ENCODE assay signal across 8 cellular contexts in the genomic region with DNA sequence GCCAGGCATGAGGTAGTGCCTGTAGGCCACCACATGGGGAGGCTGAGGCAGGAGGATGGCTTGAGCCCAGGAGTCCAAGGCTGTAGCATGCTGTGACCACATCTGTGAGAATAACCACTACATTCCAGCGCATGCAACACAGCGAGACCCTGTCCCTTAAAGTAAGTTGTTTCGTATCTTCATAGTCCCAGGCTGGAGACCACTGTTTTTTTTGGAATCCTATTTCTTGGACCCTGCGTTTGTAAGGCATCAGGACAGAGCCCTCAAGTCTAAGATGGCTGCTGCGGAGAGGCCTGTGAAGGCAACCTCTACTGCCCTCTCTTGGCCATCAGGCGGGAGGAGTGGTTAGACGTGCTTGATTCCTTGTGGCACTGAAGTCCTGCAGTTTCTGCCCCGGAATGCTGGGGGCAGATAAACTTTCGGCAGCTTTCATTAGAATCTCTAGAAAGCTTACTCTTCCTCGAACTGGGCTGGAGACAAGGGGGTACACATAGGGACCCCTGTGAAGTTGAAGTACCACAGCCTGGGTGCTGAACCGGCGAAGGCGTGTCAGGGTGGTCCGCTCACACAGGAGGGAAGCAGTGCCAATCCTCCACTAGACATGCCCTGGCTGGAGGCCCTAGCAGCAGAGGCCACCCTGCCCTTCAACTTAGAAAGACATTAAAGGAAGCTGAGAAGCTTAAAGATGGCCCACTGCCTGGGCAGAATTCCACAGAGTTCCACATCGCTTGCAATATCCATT. TPM values are rescaled to one million over a fixed set of nuclear protein-coding genes. Genes with fewer than 3 reads are reported as not detected.
DNase-seq lines count a peak whose midpoint lies in the region; ATAC-seq and TF ChIP-seq lines count a peak whose summit lies in the region.

No MANE protein-coding gene starts in this region.

- peak; percentile 56 for TF ChIP-seq CTCF in LNCAP (IDR thresholded peaks at IDR 0.05)
- TF ChIP-seq CTCF in WTC11 (IDR thresholded peaks at IDR 0.05): peak; percentile 10; the same call in 1 of the 2 replicates

- CTCF ChIA-PET in activated CD4-positive, alpha-beta T cell treated with anti-CD3 and anti-CD28 coated beads for 36 hours (lab: Charles Lee): interaction anchor here (0.6 to 1.2 kb wide), 6 partner anchors 12 to 744 kb away, joined by 3 to 9 read pairs (median 3); no protein-coding TSS in a partner anchor
- CTCF ChIA-PET in WTC11 (lab: Charles Lee): interaction anchor here (1.6 to 1.9 kb wide), 3 partner anchors 8 to 34 kb away, joined by 3 to 8 read pairs (median 5); no protein-coding TSS in a partner anchor

- peak; percentile 70 for DNase-seq in activated CD4-positive, alpha-beta T cell treated with anti-CD3 and anti-CD28 coated beads for 36 hours
- no peak for DNase-seq in activated CD4-positive, alpha-beta T cell treated with anti-CD3 and anti-CD28 coated beads for 1 hour
- DNase-seq in WTC11 (ENCODE audit: low spot score) (peak; percentile 70), fibroblast of the conjunctiva (ENCODE audit: low read depth) (peak; percentile 39)
- peak; percentile 21 to 36 for DNase-seq in stimulated activated CD4-positive, alpha-beta T cell treated with anti-CD3 and anti-CD28 coated beads, Interleukin-2, amount 100 ng/mL, for 48 hours

- no peaks in the 10 kb centered on the region for H3K9me3 Mint-ChIP-seq in activated CD4-positive, alpha-beta T cell treated with anti-CD3 and anti-CD28 coated beads for 36 hours (ENCODE audit: low read depth)
- no peaks in the 10 kb centered on the region for H3K9me3 Mint-ChIP-seq in WTC11

- no peak overlapping the region for H3K27ac Mint-ChIP-seq in activated CD4-positive, alpha-beta T cell treated with anti-CD3 and anti-CD28 coated beads for 36 hours
- H3K27ac Mint-ChIP-seq in WTC11: peak overlapping the region; percentile 81; the same call in 1 of the 2 replicates

- peak; percentile 80 for ATAC-seq in activated CD4-positive, alpha-beta T cell treated with anti-CD3 and anti-CD28 coated beads for 36 hours
- ATAC-seq in WTC11 (peak; percentile 96), HG03139 (IDR thresholded peaks at IDR 0.05; ENCODE audit: unreplicated experiment) (no peak), HG03039 (IDR thresholded peaks at IDR 0.05; ENCODE audit: unreplicated experiment) (no peak)

- no peaks in the 10 kb centered on the region for H3K27me3 Mint-ChIP-seq in activated CD4-positive, alpha-beta T cell treated with anti-CD3 and anti-CD28 coated beads for 36 hours
- no peaks in the 10 kb centered on the region for H3K27me3 Mint-ChIP-seq in WTC11 (ENCODE audit: low read depth)

- intact Hi-C loops in activated CD4-positive, alpha-beta T cell treated with anti-CD3 and anti-CD28 coated beads for 36 hours (cut with DNase I, micrococcal nuclease): loop anchor here (2.0 kb wide), 2 partner anchors 102 to 130 kb away; no protein-coding TSS in a partner anchor

- POLR2A ChIA-PET in activated CD4-positive, alpha-beta T cell treated with anti-CD3 and anti-CD28 coated beads for 36 hours (lab: Charles Lee): no interaction called here
- POLR2A ChIA-PET in WTC11 (lab: Charles Lee): interaction anchor here (0.6 kb wide), 1 partner anchor 15 kb away, joined by 3 read pairs; no protein-coding TSS in a partner anchor

- peaks cover 6% of the 10 kb centered on the region for H3K4me1 Mint-ChIP-seq in activated CD4-positive, alpha-beta T cell treated with anti-CD3 and anti-CD28 coated beads for 36 hours
- H3K4me1 Mint-ChIP-seq in WTC11: 0 out of 2 replicates have a peak, but pooled peaks cover 4% of the 10 kb centered on the region

- no peaks in the 10 kb centered on the region for H3K36me3 Mint-ChIP-seq in activated CD4-positive, alpha-beta T cell treated with anti-CD3 and anti-CD28 coated beads for 36 hours (ENCODE audit: low read depth)
- H3K36me3 Mint-ChIP-seq in WTC11: peaks cover 34% of the 10 kb centered on the region

- no peak overlapping the region for H3K4me3 Mint-ChIP-seq in activated CD4-positive, alpha-beta T cell treated with anti-CD3 and anti-CD28 coated beads for 36 hours
- no peak overlapping the region for H3K4me3 Mint-ChIP-seq in WTC11

TF ChIP-seq in WTC11, 78 proteins besides CTCF, POLR2A, EP300 and RAD21:
- TF ChIP-seq KAT7 (CRISPR knock-in tag; IDR thresholded peaks at IDR 0.05; ENCODE audit: borderline replicate concordance) (no peak), ZNF317 (CRISPR knock-in tag; IDR thresholded peaks at IDR 0.05; ENCODE audit: borderline replicate concordance, low read depth) (no peak), GABPB1 (CRISPR knock-in tag; IDR thresholded peaks at IDR 0.05) (no peak), ZNF671 (CRISPR knock-in tag; IDR thresholded peaks at IDR 0.05) (no peak), ZNF396 (CRISPR knock-in tag; IDR thresholded peaks at IDR 0.05; ENCODE audit: borderline replicate concordance) (no peak), NFYB (CRISPR knock-in tag; conservative IDR thresholded peaks at IDR 0.05; ENCODE audit: low read depth) (no peak), TP53 (CRISPR knock-in tag; IDR thresholded peaks at IDR 0.05) (no peak), OVOL2 (CRISPR knock-in tag; IDR thresholded peaks at IDR 0.05; ENCODE audit: borderline replicate concordance) (no peak), FOXP1 (CRISPR knock-in tag; IDR thresholded peaks at IDR 0.05; ENCODE audit: borderline replicate concordance) (no peak), CREM (CRISPR knock-in tag; IDR thresholded peaks at IDR 0.05) (no peak), ZNF138 (CRISPR knock-in tag; conservative IDR thresholded peaks at IDR 0.05) (no peak), ELF4 (CRISPR knock-in tag; IDR thresholded peaks at IDR 0.05; ENCODE audit: low read depth) (no peak), MYBL2 (CRISPR knock-in tag; IDR thresholded peaks at IDR 0.05) (no peak), ZNF232 (CRISPR knock-in tag; IDR thresholded peaks at IDR 0.05) (no peak), NR3C1 (CRISPR knock-in tag; conservative IDR thresholded peaks at IDR 0.05; ENCODE audit: low read depth) (no peak), HMGA2 (CRISPR knock-in tag; IDR thresholded peaks at IDR 0.05) (no peak), ERG (CRISPR knock-in tag; IDR thresholded peaks at IDR 0.05) (no peak)

RNA-seq across cellular contexts. Expression of gene RABIF, which starts 36.6 kb away (rescaled TPM):
- total RNA-seq in activated CD4-positive, alpha-beta T cell treated with anti-CD3 and anti-CD28 coated beads for 36 hours: 1 to 10 TPM; 6.8 to 7.4 TPM
- 5.4 to 6.6 TPM (median 5.6 TPM) in 3 replicates for total RNA-seq in WTC11 (2021)

RNA-seq across cellular contexts. Expression of gene PCAT6, which starts 41.6 kb away (rescaled TPM):
- 1 to 10 TPM in 1 of 2 experiments, under 1 TPM in 1; 0.59 to 2.2 TPM for total RNA-seq in activated CD4-positive, alpha-beta T cell treated with anti-CD3 and anti-CD28 coated beads for 36 hours
- 11.2 to 13.2 TPM (median 11.7 TPM) in 3 replicates for total RNA-seq in WTC11 (2021)

RNA-seq across cellular contexts. Expression of gene KDM5B, which starts 44.1 kb away (rescaled TPM):
- 10 to 100 TPM; 34.6 to 45.9 TPM for total RNA-seq in activated CD4-positive, alpha-beta T cell treated with anti-CD3 and anti-CD28 coated beads for 36 hours
- total RNA-seq in WTC11 (2021): 222 to 226 TPM (median 225 TPM) in 3 replicates

Comparison
In these comparisons a context has a peak if more than half of its experiments do, and no peak if none do; other contexts are left out.
1. ATAC-seq: peak in activated CD4-positive, alpha-beta T cell treated with anti-CD3 and anti-CD28 coated beads for 36 hours (single experiment) and WTC11 (single experiment); none in HG03139 (single experiment) and HG03039 (single experiment).